ENCODE assay signal across 8 cellular contexts in the genomic region with DNA sequence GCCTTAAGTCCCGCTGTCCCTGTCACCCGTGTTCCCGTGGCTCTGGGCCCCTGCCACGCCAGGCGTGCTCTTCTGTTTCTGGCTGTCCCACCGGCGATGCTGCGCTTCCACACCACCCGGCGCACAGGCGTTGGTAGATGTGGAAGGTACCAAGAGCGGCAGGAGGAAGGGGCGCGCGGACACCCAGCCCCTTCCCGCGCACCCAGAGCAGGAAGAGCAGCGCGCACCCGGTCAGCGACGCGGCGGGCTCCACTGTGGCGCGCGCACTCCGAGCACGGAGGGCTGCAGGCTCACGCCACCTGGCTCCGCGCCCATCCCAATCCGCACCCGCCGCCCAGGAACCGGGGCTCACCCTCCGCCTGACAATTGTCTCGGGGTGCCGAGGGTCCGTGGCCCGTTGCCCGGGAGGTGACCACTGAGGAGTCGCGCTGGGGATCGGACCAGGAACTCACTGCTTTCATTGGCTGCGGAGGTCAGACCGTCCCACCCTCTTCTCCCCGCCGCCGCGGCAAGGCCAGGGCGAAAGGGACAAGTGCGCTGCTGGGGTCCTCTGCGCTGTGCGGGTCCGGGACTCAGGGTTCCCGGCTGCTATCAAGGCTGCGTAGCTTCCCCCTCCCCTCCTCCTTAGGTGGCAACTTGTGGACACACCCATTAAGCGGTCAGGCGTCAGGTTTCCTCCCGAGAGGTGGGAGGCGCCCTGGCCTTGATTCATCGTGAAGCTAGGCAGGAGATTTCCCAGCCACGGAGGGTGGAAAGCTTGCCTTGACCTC.
DNase-seq lines count a peak whose midpoint lies in the region; ATAC-seq and TF ChIP-seq lines count a peak whose summit lies in the region.

No MANE protein-coding gene starts in this region.

- no peaks in the 10 kb centered on the region for H3K9me3 Mint-ChIP-seq in activated naive CD8-positive, alpha-beta T cell (ENCODE audit: low read depth)

- H3K9me3 ChIP-seq in AG04450 (ENCODE audit: control insufficient read depth, insufficient read depth, low read length) (no peaks in the 10 kb centered on the region), OCI-LY7 (ENCODE audit: low read length) (no peaks in the 10 kb centered on the region), heart right ventricle (no peaks in the 10 kb centered on the region), osteoblast (ENCODE audit: low read depth, low read length) (no peaks in the 10 kb centered on the region)

- H3K36me3 ChIP-seq in OCI-LY7 (ENCODE audit: insufficient read depth, low read length) (no peaks in the 10 kb centered on the region), heart right ventricle (no peaks in the 10 kb centered on the region), osteoblast (ENCODE audit: insufficient read depth, low read length) (no peaks in the 10 kb centered on the region)

- H3K4me2 ChIP-seq in OCI-LY7 (ENCODE audit: low read length) (peak overlapping the region; percentile 84), osteoblast (ENCODE audit: insufficient read depth, low read length) (peak overlapping the region; percentile 90)

- POLR2A ChIA-PET in AG04450 (lab: Yijun Ruan, JAX) (no interaction called here), OCI-LY7 (lab: Charles Lee) (interaction anchor here (1.0 to 1.3 kb wide), 2 partner anchors 18 to 20 kb away, joined by 3 to 5 read pairs; no protein-coding TSS in a partner anchor)

- WGBS in heart right ventricle, 2 donors = 0 to 1% methylated on average over 64 of the region's 64 CpGs

- BruUV-seq in OCI-LY7 (replicated peaks; lab: Mats Ljungman, UMichigan) = TSS peak; percentile 76

- peaks cover 4% of the 10 kb centered on the region for H3K4me1 Mint-ChIP-seq in activated naive CD8-positive, alpha-beta T cell (ENCODE audit: low read depth)

- no peaks in the 10 kb centered on the region for H3K9me2 ChIP-seq in OCI-LY7 (ENCODE audit: insufficient read depth, low read length)

- no peaks in the 10 kb centered on the region for H3K79me2 ChIP-seq in OCI-LY7 (ENCODE audit: insufficient read depth, low read depth, low read length)
- H3K79me2 ChIP-seq in osteoblast (ENCODE audit: insufficient read depth, low read length) = no peaks in the 10 kb centered on the region

- peaks cover 11% of the 10 kb centered on the region for H3K4me1 ChIP-seq in OCI-LY7 (ENCODE audit: insufficient read depth, low read length, poor library complexity, severe bottlenecking)
- H3K4me1 ChIP-seq in heart right ventricle = peaks cover 0 to 7% (median 4%) of the 10 kb centered on the region in 9 donors
- no peaks in the 10 kb centered on the region for H3K4me1 ChIP-seq in osteoblast (ENCODE audit: insufficient read depth, low read length)

- peak; percentile 82 for ATAC-seq in GM18867 (IDR thresholded peaks at IDR 0.05; ENCODE audit: unreplicated experiment)
- ATAC-seq in HG03521 (IDR thresholded peaks at IDR 0.05; ENCODE audit: unreplicated experiment) = peak; percentile 53
- peak; percentile 75 to 94 (median 92) for ATAC-seq in heart right ventricle
- no peak for ATAC-seq in HG02623 (IDR thresholded peaks at IDR 0.05; ENCODE audit: unreplicated experiment)

- no peak overlapping the region for H3K27ac ChIP-seq in AG04450 (ENCODE audit: low read depth, low read length)
- H3K27ac ChIP-seq in OCI-LY7 (ENCODE audit: low read depth, low read length, poor library complexity, severe bottlenecking) = peak overlapping the region; percentile 59
- H3K27ac ChIP-seq in heart right ventricle = peak overlapping the region in 3 of 10 donors; percentile 30 to 43 (median 37)
- H3K27ac ChIP-seq in osteoblast (ENCODE audit: low read depth, low read length) = no peak overlapping the region

- CTCF ChIA-PET in AG04450 (lab: Charles Lee) = no interaction called here
- CTCF ChIA-PET in OCI-LY7 (lab: Charles Lee; ENCODE audit: unreplicated experiment) = no interaction called here

- H3K4me3 Mint-ChIP-seq in activated naive CD8-positive, alpha-beta T cell = peak overlapping the region; percentile 79

- H3K27ac Mint-ChIP-seq in activated naive CD8-positive, alpha-beta T cell = no peak overlapping the region

- no peak for TF ChIP-seq CTCF in AG04450 (IDR thresholded peaks at IDR 0.05; ENCODE audit: low read depth, low read length)
- no peak for TF ChIP-seq CTCF in OCI-LY7 (conservative IDR thresholded peaks at IDR 0.05; ENCODE audit: low read length)
- no peak for TF ChIP-seq CTCF in heart right ventricle (IDR thresholded peaks at IDR 0.05)
- TF ChIP-seq CTCF in osteoblast (IDR thresholded peaks at IDR 0.05; ENCODE audit: extremely low read depth, low read depth, low read length) = no peak

- H4K20me1 ChIP-seq in OCI-LY7 (ENCODE audit: insufficient read depth, low read length) = no peaks in the 10 kb centered on the region
- H4K20me1 ChIP-seq in osteoblast (ENCODE audit: insufficient read depth, low read length) = no peaks in the 10 kb centered on the region

- no peaks in the 10 kb centered on the region for H3K36me3 Mint-ChIP-seq in activated naive CD8-positive, alpha-beta T cell

- intact Hi-C loops in OCI-LY7 (cut with micrococcal nuclease; ENCODE audit: unreplicated experiment) (no loop called here), heart right ventricle (cut with DNase I) (no loop called here)

- peak overlapping the region; percentile 74 for H3K4me3 ChIP-seq in AG04450 (ENCODE audit: low read depth, low read length)
- peak overlapping the region; percentile 75 for H3K4me3 ChIP-seq in OCI-LY7 (ENCODE audit: low read depth, low read length, poor library complexity, severe bottlenecking)
- peak overlapping the region; percentile 52 to 86 (median 72) for H3K4me3 ChIP-seq in heart right ventricle
- peak overlapping the region; percentile 77 for H3K4me3 ChIP-seq in osteoblast (ENCODE audit: insufficient read depth, low read length)

- H2AFZ ChIP-seq in OCI-LY7 (ENCODE audit: low read length) (peak overlapping the region; percentile 67), osteoblast (ENCODE audit: low read length) (peak overlapping the region; percentile 96)

- DNase-seq in AG04450 (ENCODE audit: low read depth, low spot score) = no peak
- peak; percentile 93 for DNase-seq in OCI-LY7 (ENCODE audit: low spot score)
- DNase-seq in heart right ventricle = peak; percentile 29 to 40
- peak; percentile 90 for DNase-seq in osteoblast (ENCODE audit: insufficient read length, low spot score, missing footprints)

- H3K27me3 ChIP-seq in AG04450 (ENCODE audit: control insufficient read depth, insufficient read depth, low read length) = no peaks in the 10 kb centered on the region
- peaks cover 0 to 18% (median 0%) of the 10 kb centered on the region in 7 donors for H3K27me3 ChIP-seq in heart right ventricle
- no peaks in the 10 kb centered on the region for H3K27me3 ChIP-seq in osteoblast (ENCODE audit: insufficient read depth, low read length)

- H3K27me3 Mint-ChIP-seq in activated naive CD8-positive, alpha-beta T cell = peaks cover 18% of the 10 kb centered on the region
